In the genomic region with DNA sequence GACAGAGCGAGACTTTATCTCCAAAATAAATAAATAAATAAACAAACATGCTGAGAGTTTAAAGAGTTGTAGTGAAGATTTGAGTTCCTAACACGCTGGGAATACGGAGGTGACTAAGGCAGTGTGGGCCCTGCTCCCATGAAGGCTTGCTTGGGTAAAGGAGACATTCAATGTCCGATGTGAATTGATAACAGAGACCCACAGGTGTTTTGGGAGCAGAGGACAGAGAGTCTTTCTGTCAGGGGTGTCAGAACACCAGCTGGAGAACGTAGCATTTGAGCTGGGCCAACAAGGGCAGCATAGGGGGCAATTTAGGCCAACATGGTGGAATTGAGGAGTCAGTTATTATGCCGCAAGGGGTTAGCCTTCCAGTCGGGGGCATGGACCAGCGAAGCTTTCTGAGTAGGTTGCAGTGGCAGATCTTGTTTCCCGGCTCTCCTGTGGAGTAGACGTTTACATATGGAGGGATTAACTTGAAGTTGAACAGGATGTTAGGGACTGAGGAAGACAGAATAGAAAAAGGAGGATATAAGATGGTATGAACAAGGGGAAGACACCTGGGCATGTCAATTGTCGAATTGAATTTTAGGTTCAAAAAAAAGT, we compare ENCODE assay signal across 3 cellular contexts.
TF ChIP-seq lines count a peak whose summit lies in the region.

No MANE protein-coding gene starts in this region.

TF ChIP-seq in liver, 16 proteins besides CTCF, POLR2A, EP300 and RAD21:
- TF ChIP-seq, protein P1, sequence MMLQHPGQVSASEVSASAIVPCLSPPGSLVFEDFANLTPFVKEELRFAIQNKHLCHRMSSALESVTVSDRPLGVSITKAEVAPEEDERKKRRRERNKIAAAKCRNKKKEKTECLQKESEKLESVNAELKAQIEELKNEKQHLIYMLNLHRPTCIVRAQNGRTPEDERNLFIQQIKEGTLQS (IDR thresholded peaks at IDR 0.05), result no peak
- TF ChIP-seq SP1 (IDR thresholded peaks at IDR 0.05), result no peak
- TF ChIP-seq, protein P2, sequence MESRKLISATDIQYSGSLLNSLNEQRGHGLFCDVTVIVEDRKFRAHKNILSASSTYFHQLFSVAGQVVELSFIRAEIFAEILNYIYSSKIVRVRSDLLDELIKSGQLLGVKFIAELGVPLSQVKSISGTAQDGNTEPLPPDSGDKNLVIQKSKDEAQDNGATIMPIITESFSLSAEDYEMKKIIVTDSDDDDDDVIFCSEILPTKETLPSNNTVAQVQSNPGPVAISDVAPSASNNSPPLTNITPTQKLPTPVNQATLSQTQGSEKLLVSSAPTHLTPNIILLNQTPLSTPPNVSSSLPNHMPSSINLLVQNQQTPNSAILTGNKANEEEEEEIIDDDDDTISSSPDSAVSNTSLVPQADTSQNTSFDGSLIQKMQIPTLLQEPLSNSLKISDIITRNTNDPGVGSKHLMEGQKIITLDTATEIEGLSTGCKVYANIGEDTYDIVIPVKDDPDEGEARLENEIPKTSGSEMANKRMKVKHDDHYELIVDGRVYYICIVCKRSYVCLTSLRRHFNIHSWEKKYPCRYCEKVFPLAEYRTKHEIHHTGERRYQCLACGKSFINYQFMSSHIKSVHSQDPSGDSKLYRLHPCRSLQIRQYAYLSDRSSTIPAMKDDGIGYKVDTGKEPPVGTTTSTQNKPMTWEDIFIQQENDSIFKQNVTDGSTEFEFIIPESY (IDR thresholded peaks at IDR 0.05), result no peak
- no peak for TF ChIP-seq NR2F2 (IDR thresholded peaks at IDR 0.05)
- TF ChIP-seq RXRA (IDR thresholded peaks at IDR 0.05), result no peak
- TF ChIP-seq HNF4A (conservative IDR thresholded peaks at IDR 0.05), result no peak
- TF ChIP-seq JUND (IDR thresholded peaks at IDR 0.05), result no peak
- no peak for TF ChIP-seq FOXA2 (IDR thresholded peaks at IDR 0.05)
- TF ChIP-seq FOXA1 (IDR thresholded peaks at IDR 0.05), result no peak
- TF ChIP-seq, protein P3, sequence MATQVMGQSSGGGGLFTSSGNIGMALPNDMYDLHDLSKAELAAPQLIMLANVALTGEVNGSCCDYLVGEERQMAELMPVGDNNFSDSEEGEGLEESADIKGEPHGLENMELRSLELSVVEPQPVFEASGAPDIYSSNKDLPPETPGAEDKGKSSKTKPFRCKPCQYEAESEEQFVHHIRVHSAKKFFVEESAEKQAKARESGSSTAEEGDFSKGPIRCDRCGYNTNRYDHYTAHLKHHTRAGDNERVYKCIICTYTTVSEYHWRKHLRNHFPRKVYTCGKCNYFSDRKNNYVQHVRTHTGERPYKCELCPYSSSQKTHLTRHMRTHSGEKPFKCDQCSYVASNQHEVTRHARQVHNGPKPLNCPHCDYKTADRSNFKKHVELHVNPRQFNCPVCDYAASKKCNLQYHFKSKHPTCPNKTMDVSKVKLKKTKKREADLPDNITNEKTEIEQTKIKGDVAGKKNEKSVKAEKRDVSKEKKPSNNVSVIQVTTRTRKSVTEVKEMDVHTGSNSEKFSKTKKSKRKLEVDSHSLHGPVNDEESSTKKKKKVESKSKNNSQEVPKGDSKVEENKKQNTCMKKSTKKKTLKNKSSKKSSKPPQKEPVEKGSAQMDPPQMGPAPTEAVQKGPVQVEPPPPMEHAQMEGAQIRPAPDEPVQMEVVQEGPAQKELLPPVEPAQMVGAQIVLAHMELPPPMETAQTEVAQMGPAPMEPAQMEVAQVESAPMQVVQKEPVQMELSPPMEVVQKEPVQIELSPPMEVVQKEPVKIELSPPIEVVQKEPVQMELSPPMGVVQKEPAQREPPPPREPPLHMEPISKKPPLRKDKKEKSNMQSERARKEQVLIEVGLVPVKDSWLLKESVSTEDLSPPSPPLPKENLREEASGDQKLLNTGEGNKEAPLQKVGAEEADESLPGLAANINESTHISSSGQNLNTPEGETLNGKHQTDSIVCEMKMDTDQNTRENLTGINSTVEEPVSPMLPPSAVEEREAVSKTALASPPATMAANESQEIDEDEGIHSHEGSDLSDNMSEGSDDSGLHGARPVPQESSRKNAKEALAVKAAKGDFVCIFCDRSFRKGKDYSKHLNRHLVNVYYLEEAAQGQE (IDR thresholded peaks at IDR 0.05), result no peak
- no peak for TF ChIP-seq HNF4G (IDR thresholded peaks at IDR 0.05)
- TF ChIP-seq, protein P4, sequence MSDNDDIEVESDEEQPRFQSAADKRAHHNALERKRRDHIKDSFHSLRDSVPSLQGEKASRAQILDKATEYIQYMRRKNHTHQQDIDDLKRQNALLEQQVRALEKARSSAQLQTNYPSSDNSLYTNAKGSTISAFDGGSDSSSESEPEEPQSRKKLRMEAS (IDR thresholded peaks at IDR 0.05), result no peak

TF ChIP-seq in HepG2, 621 proteins besides CTCF, POLR2A, EP300 and RAD21 (continues in another document):
- no peak for TF ChIP-seq TAF1 (CRISPR knock-in tag; IDR thresholded peaks at IDR 0.05)
- TF ChIP-seq ETV5 (CRISPR knock-in tag; IDR thresholded peaks at IDR 0.05; ENCODE audit: borderline replicate concordance), result no peak
- TF ChIP-seq ZNF781 (CRISPR knock-in tag; IDR thresholded peaks at IDR 0.05; ENCODE audit: borderline replicate concordance, not compliant biosample characterization), result no peak
- no peak for TF ChIP-seq XBP1 (CRISPR knock-in tag; IDR thresholded peaks at IDR 0.05)
- TF ChIP-seq, protein P5, sequence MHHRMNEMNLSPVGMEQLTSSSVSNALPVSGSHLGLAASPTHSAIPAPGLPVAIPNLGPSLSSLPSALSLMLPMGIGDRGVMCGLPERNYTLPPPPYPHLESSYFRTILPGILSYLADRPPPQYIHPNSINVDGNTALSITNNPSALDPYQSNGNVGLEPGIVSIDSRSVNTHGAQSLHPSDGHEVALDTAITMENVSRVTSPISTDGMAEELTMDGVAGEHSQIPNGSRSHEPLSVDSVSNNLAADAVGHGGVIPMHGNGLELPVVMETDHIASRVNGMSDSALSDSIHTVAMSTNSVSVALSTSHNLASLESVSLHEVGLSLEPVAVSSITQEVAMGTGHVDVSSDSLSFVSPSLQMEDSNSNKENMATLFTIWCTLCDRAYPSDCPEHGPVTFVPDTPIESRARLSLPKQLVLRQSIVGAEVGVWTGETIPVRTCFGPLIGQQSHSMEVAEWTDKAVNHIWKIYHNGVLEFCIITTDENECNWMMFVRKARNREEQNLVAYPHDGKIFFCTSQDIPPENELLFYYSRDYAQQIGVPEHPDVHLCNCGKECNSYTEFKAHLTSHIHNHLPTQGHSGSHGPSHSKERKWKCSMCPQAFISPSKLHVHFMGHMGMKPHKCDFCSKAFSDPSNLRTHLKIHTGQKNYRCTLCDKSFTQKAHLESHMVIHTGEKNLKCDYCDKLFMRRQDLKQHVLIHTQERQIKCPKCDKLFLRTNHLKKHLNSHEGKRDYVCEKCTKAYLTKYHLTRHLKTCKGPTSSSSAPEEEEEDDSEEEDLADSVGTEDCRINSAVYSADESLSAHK (CRISPR knock-in tag; IDR thresholded peaks at IDR 0.05; ENCODE audit: borderline replicate concordance), result no peak
- TF ChIP-seq, protein P6, sequence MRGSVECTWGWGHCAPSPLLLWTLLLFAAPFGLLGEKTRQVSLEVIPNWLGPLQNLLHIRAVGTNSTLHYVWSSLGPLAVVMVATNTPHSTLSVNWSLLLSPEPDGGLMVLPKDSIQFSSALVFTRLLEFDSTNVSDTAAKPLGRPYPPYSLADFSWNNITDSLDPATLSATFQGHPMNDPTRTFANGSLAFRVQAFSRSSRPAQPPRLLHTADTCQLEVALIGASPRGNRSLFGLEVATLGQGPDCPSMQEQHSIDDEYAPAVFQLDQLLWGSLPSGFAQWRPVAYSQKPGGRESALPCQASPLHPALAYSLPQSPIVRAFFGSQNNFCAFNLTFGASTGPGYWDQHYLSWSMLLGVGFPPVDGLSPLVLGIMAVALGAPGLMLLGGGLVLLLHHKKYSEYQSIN (CRISPR knock-in tag; IDR thresholded peaks at IDR 0.05; ENCODE audit: borderline replicate concordance), result no peak
- no peak for TF ChIP-seq RBM39 (IDR thresholded peaks at IDR 0.05; ENCODE audit: low read depth, low read length, poor library complexity, severe bottlenecking)
- no peak for TF ChIP-seq SP140L (CRISPR knock-in tag; IDR thresholded peaks at IDR 0.05; ENCODE audit: borderline replicate concordance)

TF ChIP-seq in H1, 55 proteins besides CTCF, POLR2A, EP300 and RAD21:
- TF ChIP-seq SP2 (IDR thresholded peaks at IDR 0.05; ENCODE audit: low read length) (no peak), BCL11A (IDR thresholded peaks at IDR 0.05; ENCODE audit: low read depth in 2 of 2, low read length in 2 of 2) (no peak), TEAD4 (IDR thresholded peaks at IDR 0.05; ENCODE audit: low read depth, low read length) (no peak), TAF1 (IDR thresholded peaks at IDR 0.05; ENCODE audit: low read depth, low read length) (no peak)
